In the genomic region with DNA sequence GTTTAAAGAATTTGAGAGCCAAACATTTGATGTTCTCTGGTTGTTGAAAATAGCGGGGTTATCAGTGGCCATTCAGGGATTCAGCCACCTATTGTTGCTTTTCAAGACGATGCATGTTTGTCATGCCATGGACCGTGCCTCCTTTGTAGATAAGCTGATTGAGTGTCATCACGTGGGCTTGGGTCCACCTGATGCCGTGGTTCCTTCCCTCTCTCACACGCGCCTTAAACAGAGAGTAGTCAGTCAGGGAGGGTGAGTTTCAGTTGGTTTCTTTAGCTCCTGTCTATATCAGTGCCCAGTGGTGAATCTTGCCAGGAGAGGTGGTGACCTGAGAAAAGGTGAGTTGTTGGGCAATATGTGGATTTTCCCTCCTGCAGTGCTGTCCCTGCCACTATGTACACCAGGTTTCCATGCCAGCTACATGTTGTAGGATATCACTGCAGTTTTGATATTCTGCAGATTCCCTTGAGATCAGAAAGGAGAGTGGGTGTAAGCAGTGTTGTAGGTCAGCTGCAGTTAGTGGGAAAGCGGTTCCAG, we compare ENCODE assay signal across 11 cellular contexts.
DNase-seq lines count a peak whose midpoint lies in the region; TF ChIP-seq lines count a peak whose summit lies in the region.
"Had no signal": no experiment of that assay in that cellular context is flagged by ENCODE, and none has a peak within 500 bp of the region (broad histone marks: within the 10 kb centered on the region; RNA-seq: fewer than 3 reads in every experiment).

No MANE protein-coding gene starts in this region.

- CTCF ChIA-PET in OCI-LY7 (lab: Charles Lee; ENCODE audit: unreplicated experiment) = no interaction called here

- H3K27me3 ChIP-seq in BLaER1 treated with 17β-estradiol and CSF1 and Interleukin-3, amounts not matched to agents 10 nM and 100 nM = no peaks in the 10 kb centered on the region
- no peaks in the 10 kb centered on the region for H3K27me3 ChIP-seq in KMS-11 (ENCODE audit: insufficient read depth, low read depth)
- no peaks in the 10 kb centered on the region for H3K27me3 ChIP-seq in hepatocyte
- no peaks in the 10 kb centered on the region for H3K27me3 ChIP-seq in neutrophil
- H3K27me3 ChIP-seq: colonic mucosa had no signal

- POLR2A ChIA-PET in OCI-LY7 (lab: Charles Lee) = no interaction called here

- peak overlapping the region in 7 of 11 experiments; percentile 24 to 56 (median 40); a peak in 5 of 22 replicates for H3K9ac ChIP-seq in BLaER1 treated with 17β-estradiol and CSF1 and Interleukin-3, amounts not matched to agents 10 nM and 100 nM
- H3K9ac ChIP-seq in KMS-11 = no peak overlapping the region

- H3K9me2 ChIP-seq in hepatocyte (replicated peaks; ENCODE audit: insufficient read depth) (no peaks in the 10 kb centered on the region), OCI-LY7 (ENCODE audit: insufficient read depth, low read length) (no peaks in the 10 kb centered on the region)

- intact Hi-C loops in OCI-LY7 (cut with micrococcal nuclease; ENCODE audit: unreplicated experiment) = no loop called here

- H3K9me3 ChIP-seq in BLaER1 treated with 17β-estradiol and CSF1 and Interleukin-3, amounts not matched to agents 10 nM and 100 nM (replicated peaks in 1 of 11) = no peaks in the 10 kb centered on the region
- H3K9me3 ChIP-seq in hepatocyte (ENCODE audit: low read depth) (no peaks in the 10 kb centered on the region), neutrophil (no peaks in the 10 kb centered on the region), OCI-LY7 (ENCODE audit: low read length) (no peaks in the 10 kb centered on the region)
- H3K9me3 ChIP-seq: colonic mucosa had no signal

- peaks cover 0 to 56% (median 4%) of the 10 kb centered on the region in 11 experiments; a peak in 10 of 22 replicates for H3K36me3 ChIP-seq in BLaER1 treated with 17β-estradiol and CSF1 and Interleukin-3, amounts not matched to agents 10 nM and 100 nM
- H3K36me3 ChIP-seq in KMS-11 (ENCODE audit: insufficient read depth) (no peaks in the 10 kb centered on the region), hepatocyte (replicated peaks; ENCODE audit: insufficient read depth, low read depth) (no peaks in the 10 kb centered on the region), neutrophil (peaks cover 54% of the 10 kb centered on the region), OCI-LY7 (ENCODE audit: insufficient read depth, low read length) (no peaks in the 10 kb centered on the region)
- H3K36me3 ChIP-seq: colonic mucosa had no signal

- peaks cover 0 to 4% (median 0%) of the 10 kb centered on the region in 11 experiments; a peak in 1 of 22 replicates for H4K20me1 ChIP-seq in BLaER1 treated with 17β-estradiol and CSF1 and Interleukin-3, amounts not matched to agents 10 nM and 100 nM
- H4K20me1 ChIP-seq in KMS-11 (ENCODE audit: insufficient read depth) (no peaks in the 10 kb centered on the region), hepatocyte (ENCODE audit: insufficient read depth, poor library complexity, severe bottlenecking) (no peaks in the 10 kb centered on the region), OCI-LY7 (ENCODE audit: insufficient read depth, low read length) (no peaks in the 10 kb centered on the region)

- peak; percentile 52 for DNase-seq in hepatocyte (ENCODE audit: low spot score)
- no peak for DNase-seq in GOT3 (lab: John Stamatoyannopoulos, UW)
- no peak for DNase-seq in OCI-LY7 (ENCODE audit: low spot score)
- DNase-seq in stimulated activated naive CD4-positive, alpha-beta T cell treated with Interleukin-2 at 50 U/mL for 16 hours (lab: John Stamatoyannopoulos, UW) = no peak
- no peak for DNase-seq in NCI-H1694 treated with DMSO at 0.1 percent for 48 hours (lab: John Stamatoyannopoulos, UW)
- DNase-seq: activated CD4-positive, alpha-beta T cell treated with anti-CD3 and anti-CD28 coated beads, Interleukin-2, amount 50 U/mL, for 48 hours; occipital lobe had no signal

- 55% methylated on average over 8 of the region's 8 CpGs for WGBS in hepatocyte (ENCODE audit: low lambda C conversion rate, missing lambda C conversion rate)

- H3K27ac ChIP-seq in BLaER1 treated with 17β-estradiol and CSF1 and Interleukin-3, amounts not matched to agents 10 nM and 100 nM = peak overlapping the region in 8 of 11 experiments; percentile 18 to 61 (median 42); a peak in 11 of 22 replicates
- no peak overlapping the region for H3K27ac ChIP-seq in KMS-11
- peak overlapping the region; percentile 74 for H3K27ac ChIP-seq in hepatocyte
- peak overlapping the region; percentile 63 for H3K27ac ChIP-seq in neutrophil
- H3K27ac ChIP-seq in OCI-LY7 (ENCODE audit: low read depth, low read length, poor library complexity, severe bottlenecking) = no peak overlapping the region
- H3K27ac ChIP-seq: colonic mucosa had no signal

- peak overlapping the region; percentile 53 to 74 (median 65); a peak in 21 of 22 replicates for H3K4me2 ChIP-seq in BLaER1 treated with 17β-estradiol and CSF1 and Interleukin-3, amounts not matched to agents 10 nM and 100 nM
- H3K4me2 ChIP-seq in KMS-11 = 0 out of 2 replicates have a peak overlapping the region, but pooled peaks have one; percentile 20
- peak overlapping the region; percentile 62 for H3K4me2 ChIP-seq in hepatocyte
- no peak overlapping the region for H3K4me2 ChIP-seq in OCI-LY7 (ENCODE audit: low read length)

- no peak overlapping the region for H3K4me3 ChIP-seq in BLaER1 treated with 17β-estradiol and CSF1 and Interleukin-3, amounts not matched to agents 10 nM and 100 nM
- H3K4me3 ChIP-seq in KMS-11 (IDR thresholded peaks at IDR 0.05; ENCODE audit: insufficient read depth, low read depth, low read length) (no peak overlapping the region), hepatocyte (no peak overlapping the region), neutrophil (ENCODE audit: low read depth in 1 of 2, low read length in 1 of 2) (no peak overlapping the region), OCI-LY7 (ENCODE audit: low read depth, low read length, poor library complexity, severe bottlenecking) (no peak overlapping the region)
- H3K4me3 ChIP-seq: colonic mucosa had no signal

- H3K79me2 ChIP-seq in KMS-11 (ENCODE audit: insufficient read depth, low read depth) = no peaks in the 10 kb centered on the region
- H3K79me2 ChIP-seq in hepatocyte = no peaks in the 10 kb centered on the region
- H3K79me2 ChIP-seq in OCI-LY7 (ENCODE audit: insufficient read depth, low read depth, low read length) = no peaks in the 10 kb centered on the region

- H2AFZ ChIP-seq in KMS-11 (ENCODE audit: low read depth) (0 out of 2 replicates have a peak overlapping the region, but pooled peaks have one; percentile 65), hepatocyte (no peak overlapping the region), OCI-LY7 (ENCODE audit: low read length) (no peak overlapping the region)

- no peak for TF ChIP-seq CTCF in KMS-11 (conservative IDR thresholded peaks at IDR 0.05; ENCODE audit: low read depth, low read length)
- TF ChIP-seq CTCF in hepatocyte (IDR thresholded peaks at IDR 0.05; ENCODE audit: poor library complexity) = no peak
- no peak for TF ChIP-seq CTCF in neutrophil (IDR thresholded peaks at IDR 0.05)
- TF ChIP-seq CTCF in OCI-LY7 (conservative IDR thresholded peaks at IDR 0.05; ENCODE audit: low read length) = no peak

- peaks cover 21 to 39% (median 31%) of the 10 kb centered on the region in 10 experiments for H3K4me1 ChIP-seq in BLaER1 treated with 17β-estradiol and CSF1 and Interleukin-3, amounts not matched to agents 10 nM and 100 nM
- peaks cover 27% of the 10 kb centered on the region for H3K4me1 ChIP-seq in KMS-11 (ENCODE audit: low read depth, poor library complexity, severe bottlenecking)
- H3K4me1 ChIP-seq in hepatocyte (ENCODE audit: insufficient read depth) = peaks cover 6% of the 10 kb centered on the region
- H3K4me1 ChIP-seq in neutrophil (ENCODE audit: control insufficient read depth in 1 of 2, insufficient read depth in 1 of 2, low read depth in 1 of 2, low read length in 1 of 2) = peaks cover 23 to 25% of the 10 kb centered on the region in 2 experiments
- H3K4me1 ChIP-seq in OCI-LY7 (ENCODE audit: insufficient read depth, low read length, poor library complexity, severe bottlenecking) = no peaks in the 10 kb centered on the region
- H3K4me1 ChIP-seq: colonic mucosa had no signal

- no TSS peak for BruUV-seq in OCI-LY7 (replicated peaks; lab: Mats Ljungman, UMichigan)

Comparison
In these comparisons a context has a peak if more than half of its experiments do, and no peak if none do; other contexts are left out.
1. H3K27ac ChIP-seq: peak in BLaER1 treated with 17β-estradiol and CSF1 and Interleukin-3, amounts not matched to agents 10 nM and 100 nM (8 of 11), hepatocyte (single experiment) and neutrophil (single experiment); none in KMS-11 (single experiment) and OCI-LY7 (single experiment).